Comparison of ENCODE assay signal across 1 cellular context in the genomic region with DNA sequence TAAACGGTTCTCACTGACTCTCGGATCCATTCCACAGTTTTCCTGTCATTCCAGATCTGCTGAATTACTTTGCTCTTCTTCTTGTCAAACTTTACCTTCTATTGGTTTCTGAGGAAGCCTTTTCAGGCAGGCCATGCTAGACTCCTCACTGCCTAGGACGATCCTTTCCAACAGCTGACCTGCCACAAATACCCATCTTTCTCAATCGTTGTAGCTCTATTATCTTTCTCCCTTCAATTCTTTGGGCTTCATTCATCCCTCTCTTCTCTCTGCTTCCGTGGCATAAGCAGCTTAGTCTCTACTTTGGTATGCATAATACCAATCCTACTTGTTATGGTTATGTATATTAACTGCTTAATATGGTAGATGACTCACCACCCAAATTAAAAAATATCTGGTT.
TF ChIP-seq lines count a peak whose summit lies in the region.

No MANE protein-coding gene starts in this region.

TF ChIP-seq in IMR-90, 13 proteins besides CTCF, POLR2A, EP300 and RAD21 (continued from another document):
- TF ChIP-seq, protein P1, sequence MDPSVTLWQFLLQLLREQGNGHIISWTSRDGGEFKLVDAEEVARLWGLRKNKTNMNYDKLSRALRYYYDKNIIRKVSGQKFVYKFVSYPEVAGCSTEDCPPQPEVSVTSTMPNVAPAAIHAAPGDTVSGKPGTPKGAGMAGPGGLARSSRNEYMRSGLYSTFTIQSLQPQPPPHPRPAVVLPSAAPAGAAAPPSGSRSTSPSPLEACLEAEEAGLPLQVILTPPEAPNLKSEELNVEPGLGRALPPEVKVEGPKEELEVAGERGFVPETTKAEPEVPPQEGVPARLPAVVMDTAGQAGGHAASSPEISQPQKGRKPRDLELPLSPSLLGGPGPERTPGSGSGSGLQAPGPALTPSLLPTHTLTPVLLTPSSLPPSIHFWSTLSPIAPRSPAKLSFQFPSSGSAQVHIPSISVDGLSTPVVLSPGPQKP (IDR thresholded peaks at IDR 0.05; ENCODE audit: borderline replicate concordance, low read depth, low read length) = no peak
- no peak for TF ChIP-seq RFX5 (IDR thresholded peaks at IDR 0.05; ENCODE audit: low read depth, low read length)
- no peak for TF ChIP-seq NFE2L2 (IDR thresholded peaks at IDR 0.05; ENCODE audit: low read depth, low read length)
- no peak for TF ChIP-seq RCOR1 (IDR thresholded peaks at IDR 0.05; ENCODE audit: insufficient replicate concordance, low read length)
- TF ChIP-seq CHD1 (IDR thresholded peaks at IDR 0.05; ENCODE audit: low read depth, low read length) = no peak
- no peak for TF ChIP-seq MAFK (IDR thresholded peaks at IDR 0.05; ENCODE audit: low read depth, low read length)
- TF ChIP-seq, protein P2, sequence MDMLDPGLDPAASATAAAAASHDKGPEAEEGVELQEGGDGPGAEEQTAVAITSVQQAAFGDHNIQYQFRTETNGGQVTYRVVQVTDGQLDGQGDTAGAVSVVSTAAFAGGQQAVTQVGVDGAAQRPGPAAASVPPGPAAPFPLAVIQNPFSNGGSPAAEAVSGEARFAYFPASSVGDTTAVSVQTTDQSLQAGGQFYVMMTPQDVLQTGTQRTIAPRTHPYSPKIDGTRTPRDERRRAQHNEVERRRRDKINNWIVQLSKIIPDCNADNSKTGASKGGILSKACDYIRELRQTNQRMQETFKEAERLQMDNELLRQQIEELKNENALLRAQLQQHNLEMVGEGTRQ (IDR thresholded peaks at IDR 0.05; ENCODE audit: low read depth, low read length) = no peak
- TF ChIP-seq MAZ (IDR thresholded peaks at IDR 0.05; ENCODE audit: borderline replicate concordance, low read depth, low read length) = no peak
- no peak for TF ChIP-seq SMC3 (IDR thresholded peaks at IDR 0.05; ENCODE audit: low read depth, low read length)
